Comparison of ENCODE assay signal across 19 cellular contexts in genomic region chr10:114167985-114168384, GRCh38. TPM values are rescaled to one million over a fixed set of nuclear protein-coding genes. Genes with fewer than 3 reads are reported as not detected.
"Had no signal": no experiment of that assay in that cellular context is flagged by ENCODE, and none has a peak within 500 bp of the region (broad histone marks: within the 10 kb centered on the region; RNA-seq: fewer than 3 reads in every experiment).

No MANE protein-coding gene starts in this region.

- DNase-seq: activated CD4-positive, alpha-beta memory T cell treated with anti-CD3 and anti-CD28 coated beads, Interleukin-2, amount 10 ng/mL, durations not matched to agents 7 days and 5 days; activated CD4-positive, alpha-beta T cell treated with anti-CD3 and anti-CD28 coated beads for 48 hours; activated T-cell treated with anti-CD3 and anti-CD28 coated beads for 4 hours; amygdala; cortex of kidney; heart left ventricle; islet precursor cell; left cardiac atrium; nephron progenitor cell; pancreas; right cardiac atrium; T-helper 1 cell; testis; upper lobe of right lung had no signal

- H3K9me3 ChIP-seq: pancreas, testis had no signal

- H3K36me3 ChIP-seq: gastroesophageal sphincter, pancreas had no signal

- H3K27ac ChIP-seq: epithelial cell of prostate, gastroesophageal sphincter, heart left ventricle, pancreas, testis, upper lobe of right lung had no signal

- H3K4me3 ChIP-seq: gastroesophageal sphincter, heart left ventricle, pancreas, testis, upper lobe of right lung had no signal

- H3K27me3 Mint-ChIP-seq: activated CD4-positive, alpha-beta memory T cell treated with anti-CD3 and anti-CD28 coated beads, Interleukin-2, amount 10 ng/mL, durations not matched to agents 7 days and 5 days; memory B cell had no signal

- H3K27ac Mint-ChIP-seq: activated CD4-positive, alpha-beta memory T cell treated with anti-CD3 and anti-CD28 coated beads, Interleukin-2, amount 10 ng/mL, durations not matched to agents 7 days and 5 days; memory B cell; nephron progenitor cell had no signal

- H3K27me3 ChIP-seq: gastroesophageal sphincter, heart left ventricle, pancreas, testis, upper lobe of right lung had no signal

- H3K4me3 Mint-ChIP-seq: activated CD4-positive, alpha-beta memory T cell treated with anti-CD3 and anti-CD28 coated beads, Interleukin-2, amount 10 ng/mL, durations not matched to agents 7 days and 5 days; memory B cell; nephron progenitor cell had no signal

- FAIRE-seq: pancreas, TTC549 had no signal

- ATAC-seq: gastroesophageal sphincter, heart left ventricle, left cardiac atrium, pancreas, right cardiac atrium, upper lobe of right lung had no signal

RNA-seq across cellular contexts. Expression of gene TDRD1, which starts 11.2 kb away (rescaled TPM):
- total RNA-seq: pulmonary artery endothelial cell had no signal
